ENCODE assay signal across 10 cellular contexts in the genomic region with DNA sequence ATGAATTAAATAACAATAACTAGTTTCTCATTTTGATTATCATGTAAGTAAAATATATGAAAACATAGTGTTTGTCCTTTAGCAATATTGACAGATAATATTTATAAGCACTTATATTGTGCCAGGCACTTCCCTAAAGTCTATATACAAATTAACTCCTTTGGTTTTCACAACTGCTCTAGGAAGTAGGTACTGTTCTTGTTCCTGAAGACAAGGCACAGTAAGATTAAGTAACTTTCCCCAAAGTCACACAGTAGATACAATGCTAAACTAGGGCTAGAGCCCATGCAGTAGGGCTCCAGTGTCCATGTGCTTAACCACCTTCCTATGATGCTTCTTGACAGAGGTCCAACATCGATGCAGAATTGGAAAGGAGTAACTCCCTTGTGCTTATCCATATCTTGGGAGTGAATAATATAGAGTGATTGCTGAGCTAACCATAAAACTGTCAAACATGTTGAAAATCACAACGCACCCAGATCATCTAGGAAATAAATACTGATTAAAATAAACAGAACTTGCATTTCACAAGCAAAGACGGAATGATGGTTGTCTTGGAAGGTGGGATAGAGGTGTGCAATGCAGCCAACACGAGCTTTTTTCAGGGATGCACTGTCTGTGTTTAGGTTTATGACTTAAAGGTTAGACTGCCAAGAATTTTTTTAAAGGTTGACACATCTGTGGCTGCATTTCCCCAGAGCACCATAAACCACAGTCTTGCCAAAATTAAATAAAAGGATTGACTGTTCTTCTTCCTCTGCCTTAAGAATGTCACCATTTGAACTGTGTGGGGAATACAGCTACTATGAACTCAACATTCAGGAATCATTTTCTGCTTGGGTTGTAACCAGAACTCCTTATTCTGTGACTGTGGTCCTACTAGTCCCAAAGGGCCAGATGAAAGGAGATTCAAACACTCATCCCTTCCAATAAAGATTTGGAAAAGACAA.
DNase-seq lines count a peak whose midpoint lies in the region; ATAC-seq and TF ChIP-seq lines count a peak whose summit lies in the region.
"Had no signal": no experiment of that assay in that cellular context is flagged by ENCODE, and none has a peak within 500 bp of the region (broad histone marks: within the 10 kb centered on the region; RNA-seq: fewer than 3 reads in every experiment).

No MANE protein-coding gene starts in this region.

- H3K4me3 ChIP-seq in fibroblast of the aortic adventitia (ENCODE audit: low read depth, low read length) (no peak overlapping the region), upper lobe of right lung (no peak overlapping the region)
- H3K4me3 ChIP-seq: lower lobe of right lung had no signal

- H3K27ac ChIP-seq in upper lobe of right lung (no peak overlapping the region), RWPE1 (no peak overlapping the region)
- H3K27ac ChIP-seq: lower lobe of right lung had no signal

- H3K4me1 ChIP-seq in upper lobe of right lung: peaks cover 25% of the 10 kb centered on the region

- H3K9me3 ChIP-seq in upper lobe of right lung: no peaks in the 10 kb centered on the region
- H3K9me3 ChIP-seq: lower lobe of right lung had no signal

- intact Hi-C loops in activated naive CD4-positive, alpha-beta T cell treated with anti-CD3 and anti-CD28 coated beads for 36 hours (cut with micrococcal nuclease): no loop called here
- intact Hi-C loops in upper lobe of right lung (cut with DNase I): no loop called here

- H3K4me3 Mint-ChIP-seq in activated naive CD4-positive, alpha-beta T cell treated with anti-CD3 and anti-CD28 coated beads for 36 hours: no peak overlapping the region

- no peaks in the 10 kb centered on the region for H3K9me3 Mint-ChIP-seq in activated naive CD4-positive, alpha-beta T cell treated with anti-CD3 and anti-CD28 coated beads for 36 hours

- POLR2A ChIA-PET in RWPE1 (lab: Yijun Ruan, JAX; ENCODE audit: low non-redundant PET): no interaction called here

- H3K27me3 Mint-ChIP-seq in activated naive CD4-positive, alpha-beta T cell treated with anti-CD3 and anti-CD28 coated beads for 36 hours (ENCODE audit: low read depth): no peaks in the 10 kb centered on the region

- TF ChIP-seq CTCF in fibroblast of the aortic adventitia (IDR thresholded peaks at IDR 0.05; ENCODE audit: insufficient read depth, low read length): no peak
- TF ChIP-seq CTCF in upper lobe of right lung (IDR thresholded peaks at IDR 0.05): no peak
- no peak for TF ChIP-seq CTCF in RWPE1 (conservative IDR thresholded peaks at IDR 0.05; ENCODE audit: low read depth)

- DNase-seq in activated naive CD4-positive, alpha-beta T cell treated with anti-CD3 and anti-CD28 coated beads for 36 hours: no peak
- DNase-seq in activated naive CD4-positive, alpha-beta T cell treated with Interleukin-2 at 50 U/mL for 16 hours: no peak
- peak; percentile 20 for DNase-seq in NCI-H69 (lab: John Stamatoyannopoulos, UW)
- peak; percentile 44 for DNase-seq in fibroblast of the aortic adventitia (ENCODE audit: low read depth)
- no peak for DNase-seq in upper lobe of right lung
- DNase-seq in RWPE1 (ENCODE audit: low spot score): no peak
- no peak for DNase-seq in NCI-H2196 (lab: John Stamatoyannopoulos, UW; ENCODE audit: unreplicated experiment)
- DNase-seq: lower lobe of right lung; NK-92 treated with Interleukin-12 subunit alpha and Interleukin-12 subunit beta, amount 100 ng/mL, for 24 hours had no signal

- peak overlapping the region; percentile 48 for H3K27ac Mint-ChIP-seq in activated naive CD4-positive, alpha-beta T cell treated with anti-CD3 and anti-CD28 coated beads for 36 hours

- CTCF ChIA-PET in activated naive CD4-positive, alpha-beta T cell treated with anti-CD3 and anti-CD28 coated beads for 36 hours (lab: Charles Lee): interaction anchor here (0.9 to 1.1 kb wide), 2 partner anchors 37 to 76 kb away, joined by 3 to 4 read pairs; no protein-coding TSS in a partner anchor
- CTCF ChIA-PET in RWPE1 (lab: Yijun Ruan, JAX): no interaction called here

- no peaks in the 10 kb centered on the region for H3K27me3 ChIP-seq in upper lobe of right lung

- H3K36me3 ChIP-seq in upper lobe of right lung: no peaks in the 10 kb centered on the region
- H3K36me3 ChIP-seq: lower lobe of right lung had no signal

- peaks cover 12% of the 10 kb centered on the region for H3K36me3 Mint-ChIP-seq in activated naive CD4-positive, alpha-beta T cell treated with anti-CD3 and anti-CD28 coated beads for 36 hours (ENCODE audit: low read depth)

- peak; percentile 66 for ATAC-seq in upper lobe of right lung
- no peak for ATAC-seq in HG02763 (IDR thresholded peaks at IDR 0.05; ENCODE audit: unreplicated experiment)

- peaks cover 94% of the 10 kb centered on the region for H3K4me1 Mint-ChIP-seq in activated naive CD4-positive, alpha-beta T cell treated with anti-CD3 and anti-CD28 coated beads for 36 hours (ENCODE audit: low read depth)

Comparison
In these comparisons a context has a peak if more than half of its experiments do, and no peak if none do; other contexts are left out.
1. DNase-seq: peak in NCI-H69 (single experiment) and fibroblast of the aortic adventitia (single experiment); none in activated naive CD4-positive, alpha-beta T cell treated with anti-CD3 and anti-CD28 coated beads for 36 hours (single experiment), activated naive CD4-positive, alpha-beta T cell treated with Interleukin-2 at 50 U/mL for 16 hours (single experiment), upper lobe of right lung (single experiment), RWPE1 (single experiment) and NCI-H2196 (single experiment).